Comparison of ENCODE assay signal across 9 cellular contexts in the genomic region with DNA sequence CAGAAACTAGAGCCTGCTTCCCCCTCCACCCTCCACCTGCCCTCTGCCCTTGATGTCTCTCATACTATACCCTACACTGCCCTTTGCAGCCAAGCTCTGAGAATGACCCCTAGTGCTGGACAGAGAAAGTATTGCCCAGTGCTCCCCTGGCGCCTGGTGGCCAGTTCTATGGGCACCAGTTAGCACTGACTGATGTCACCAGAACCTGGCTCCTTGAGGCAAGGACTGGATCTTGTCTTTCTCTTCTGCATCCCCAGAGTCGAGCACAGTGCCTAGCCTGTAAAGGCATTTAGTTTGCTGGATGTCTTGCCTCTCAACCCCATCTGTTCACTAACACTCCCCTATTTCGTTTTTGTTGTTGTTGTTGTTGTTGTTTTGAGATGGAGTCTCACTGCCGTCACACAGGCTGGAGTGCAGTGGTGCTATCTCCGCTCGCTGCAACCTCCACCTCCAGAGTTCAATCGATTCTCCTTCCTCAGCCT. TPM values are rescaled to one million over a fixed set of nuclear protein-coding genes. Genes with fewer than 3 reads are reported as not detected.
DNase-seq lines count a peak whose midpoint lies in the region; ATAC-seq, FAIRE-seq and TF ChIP-seq lines count a peak whose summit lies in the region.
"Had no signal": no experiment of that assay in that cellular context is flagged by ENCODE, and none has a peak within 500 bp of the region (broad histone marks: within the 10 kb centered on the region; RNA-seq: fewer than 3 reads in every experiment).

No MANE protein-coding gene starts in this region.

- H3K4me1 ChIP-seq in parathyroid adenoma (no peaks in the 10 kb centered on the region), A673 (ENCODE audit: insufficient read depth, low read length, poor library complexity, severe bottlenecking) (peaks cover 27% of the 10 kb centered on the region)

- no peak overlapping the region for H3K4me3 ChIP-seq in fibroblast of mammary gland (ENCODE audit: control insufficient read depth, low read depth, low read length)
- H3K4me3 ChIP-seq in parathyroid adenoma (ENCODE audit: low read depth, low read length), result no peak overlapping the region
- H3K4me3 ChIP-seq in A673 (ENCODE audit: low read depth, low read length, poor library complexity, severe bottlenecking), result no peak overlapping the region
- H3K4me3 ChIP-seq: prostate gland had no signal

- no peak for FAIRE-seq in D721Med (lab: Jason Lieb, UNC)

- H3K9me3 ChIP-seq in parathyroid adenoma (ENCODE audit: control insufficient read depth, low read length) (no peaks in the 10 kb centered on the region), A673 (ENCODE audit: low read depth, low read length, poor library complexity, severe bottlenecking) (no peaks in the 10 kb centered on the region)
- H3K9me3 ChIP-seq: prostate gland had no signal

- no peaks in the 10 kb centered on the region for H3K79me2 ChIP-seq in parathyroid adenoma

- H3K36me3 Mint-ChIP-seq in Calu3 (ENCODE audit: insufficient read depth, unreplicated experiment), result peaks cover 56% of the 10 kb centered on the region

- peaks cover 81% of the 10 kb centered on the region for H3K4me1 Mint-ChIP-seq in Calu3 (ENCODE audit: low read depth, unreplicated experiment)

- no peak for ATAC-seq in GM19035 (IDR thresholded peaks at IDR 0.05; ENCODE audit: unreplicated experiment)

- peak overlapping the region; percentile 96 for H3K27ac Mint-ChIP-seq in Calu3 (ENCODE audit: unreplicated experiment)

- no TSS peak for BruUV-seq in Calu3 (replicated peaks; lab: Mats Ljungman, UMichigan)
- no TSS peak for BruUV-seq in A673 (replicated peaks; lab: Mats Ljungman, UMichigan)

- POLR2A ChIA-PET in A673 (lab: Charles Lee; ENCODE audit: low non-redundant PET), result no interaction called here

- H3K27ac ChIP-seq in parathyroid adenoma (no peak overlapping the region), A673 (ENCODE audit: low read depth, low read length, poor library complexity, severe bottlenecking) (no peak overlapping the region)

- intact Hi-C loops in Calu3 (cut with micrococcal nuclease; ENCODE audit: unreplicated experiment), result loop anchor here (2.0 kb wide), 1 partner anchor 18 kb away; no protein-coding TSS in a partner anchor
- intact Hi-C loops in A673 (cut with micrococcal nuclease; ENCODE audit: unreplicated experiment), result no loop called here

- H3K9me3 Mint-ChIP-seq in Calu3 (ENCODE audit: low read depth, unreplicated experiment), result no peaks in the 10 kb centered on the region

- DNase-seq in Calu3 (no peak), RPMI8226 (peak; percentile 33), fibroblast of mammary gland (ENCODE audit: low read depth) (peak; percentile 44), D721Med (ENCODE audit: insufficient read length, low spot score) (no peak), NCI-H1092 treated with DMSO at 0.1 percent for 48 hours (lab: John Stamatoyannopoulos, UW) (no peak), A673 (ENCODE audit: low spot score) (no peak)

- H3K36me3 ChIP-seq in parathyroid adenoma (ENCODE audit: control insufficient read depth, insufficient read depth, low read length), result no peaks in the 10 kb centered on the region
- H3K36me3 ChIP-seq in A673 (ENCODE audit: insufficient read depth, low read length, poor library complexity, severe bottlenecking), result peaks cover 15% of the 10 kb centered on the region

- peak overlapping the region; percentile 27 for H3K4me3 Mint-ChIP-seq in Calu3 (ENCODE audit: low read depth, unreplicated experiment)

- peak; percentile 37 for TF ChIP-seq CTCF in Calu3 (IDR thresholded peaks at IDR 0.05; ENCODE audit: unreplicated experiment)
- peak; percentile 38 for TF ChIP-seq CTCF in fibroblast of mammary gland (conservative IDR thresholded peaks at IDR 0.05; ENCODE audit: control insufficient read depth, insufficient read depth, low read depth, low read length)
- TF ChIP-seq CTCF in parathyroid adenoma (IDR thresholded peaks at IDR 0.05), result peak; percentile 23
- no peak for TF ChIP-seq CTCF in D721Med (IDR thresholded peaks at IDR 0.05; ENCODE audit: insufficient read depth, missing control alignments)
- TF ChIP-seq CTCF in A673 (conservative IDR thresholded peaks at IDR 0.05; ENCODE audit: low read depth, low read length), result no peak

- no peak overlapping the region for H3K9ac ChIP-seq in parathyroid adenoma

- H3K4me2 ChIP-seq in parathyroid adenoma (ENCODE audit: low read length), result no peak overlapping the region

- H3K27me3 ChIP-seq in parathyroid adenoma (ENCODE audit: control insufficient read depth, insufficient read depth, low read length) (no peaks in the 10 kb centered on the region), A673 (replicated peaks; ENCODE audit: insufficient read depth, low read depth, low read length, poor library complexity) (no peaks in the 10 kb centered on the region)

- no peak overlapping the region for H2AFZ ChIP-seq in parathyroid adenoma

- H3K27me3 Mint-ChIP-seq in Calu3 (ENCODE audit: unreplicated experiment), result no peaks in the 10 kb centered on the region

- CTCF ChIA-PET in Calu3 (lab: Charles Lee) (interaction anchor here (1.3 to 6.3 kb wide), 4 partner anchors 14 to 55 kb away, joined by 3 to 65 read pairs (median 10); no protein-coding TSS in a partner anchor), A673 (lab: Charles Lee) (no interaction called here)

RNA-seq across cellular contexts. Expression of a gene that starts 5.9 kb away (rescaled TPM):
- total RNA-seq in Calu3 (2022) (31.1 and 36.7 TPM in 2 replicates), A673 (2021) (23.9 and 24.1 TPM in 2 replicates)

RNA-seq across cellular contexts. Expression of a gene that starts 41.6 kb away (rescaled TPM):
- total RNA-seq in Calu3 (2022), result not detected in 2 replicates
- not detected in 2 replicates for total RNA-seq in A673 (2021)

RNA-seq across cellular contexts. Expression of a gene that starts 43.8 kb away (rescaled TPM):
- total RNA-seq in Calu3 (2022) (69.9 and 73.5 TPM in 2 replicates), A673 (2021) (402 and 517 TPM in 2 replicates)

Comparison
In these comparisons a context has a peak if more than half of its experiments do, and no peak if none do; other contexts are left out.
1. DNase-seq: peak in RPMI8226 (single experiment) and fibroblast of mammary gland (single experiment); none in Calu3 (single experiment), D721Med (single experiment), NCI-H1092 treated with DMSO at 0.1 percent for 48 hours (single experiment) and A673 (single experiment).
2. CTCF ChIP-seq: peak in Calu3 (single experiment), fibroblast of mammary gland (single experiment) and parathyroid adenoma (single experiment); none in D721Med (single experiment) and A673 (single experiment).